ENCODE assay signal across 16 cellular contexts in genomic region chr9:35937227-35937626, GRCh38. TPM values are rescaled to one million over a fixed set of nuclear protein-coding genes. Genes with fewer than 3 reads are reported as not detected.
DNase-seq lines count a peak whose midpoint lies in the region; ATAC-seq, FAIRE-seq and TF ChIP-seq lines count a peak whose summit lies in the region.
"Had no signal": no experiment of that assay in that cellular context is flagged by ENCODE, and none has a peak within 500 bp of the region (broad histone marks: within the 10 kb centered on the region; RNA-seq: fewer than 3 reads in every experiment).

No MANE protein-coding gene starts in this region.

- POLR2A ChIA-PET in CD4-positive, alpha-beta T cell (lab: Charles Lee) = interaction anchor here (1.4 kb wide), 1 partner anchor 26 kb away, joined by 9 read pairs; no protein-coding TSS in a partner anchor

- DNase-seq in CD4-positive, alpha-beta T cell = no peak
- peak; percentile 32 for DNase-seq in NAMALWA (ENCODE audit: low spot score)
- peak; percentile 60 for DNase-seq in astrocyte (ENCODE audit: low read depth)
- no peak for DNase-seq in osteocyte (ENCODE audit: extremely low spot score, unreplicated experiment)
- DNase-seq in SW 1271 (lab: John Stamatoyannopoulos, UW) = no peak
- no peak for DNase-seq in sciatic nerve (ENCODE audit: low spot score)
- no peak for DNase-seq in NCI-H2081 (lab: John Stamatoyannopoulos, UW)
- DNase-seq: activated CD4-positive, CD25-positive, alpha-beta regulatory T cell treated with anti-CD3 and anti-CD28 coated beads, Interleukin-2, amount 50 U/mL, for 72 hours; activated CD8-positive, alpha-beta memory T cell treated with anti-CD3 and anti-CD28 coated beads, Interleukin-2, amount 50 U/mL, for 4 hours; ovary; small intestine had no signal

- no peaks in the 10 kb centered on the region for H3K27me3 ChIP-seq in CD4-positive, alpha-beta T cell (ENCODE audit: control insufficient read depth, insufficient read depth, low read length)
- H3K27me3 ChIP-seq in astrocyte (ENCODE audit: insufficient read depth, low read length) = no peaks in the 10 kb centered on the region
- H3K27me3 ChIP-seq: MG63, ovary had no signal

- FAIRE-seq in astrocyte (lab: Jason Lieb, UNC) = peak; percentile 45
- FAIRE-seq: HTR-8/SVneo, small intestine had no signal

- no peaks in the 10 kb centered on the region for H3K79me2 ChIP-seq in astrocyte (ENCODE audit: insufficient read depth, low read length)

- H3K4me3 ChIP-seq in astrocyte (ENCODE audit: insufficient read depth, low read depth, low read length) = no peak overlapping the region
- H3K4me3 ChIP-seq: MG63, ovary had no signal

- H3K4me1 Mint-ChIP-seq in CD4-positive, alpha-beta T cell (ENCODE audit: low read depth) = peaks cover 77% of the 10 kb centered on the region
- H3K4me1 Mint-ChIP-seq in astrocyte (ENCODE audit: low read depth, unreplicated experiment) (peaks cover 26% of the 10 kb centered on the region), osteocyte (ENCODE audit: unreplicated experiment) (peaks cover 54% of the 10 kb centered on the region)

- no peaks in the 10 kb centered on the region for H4K20me1 ChIP-seq in astrocyte (ENCODE audit: insufficient read depth, low read length)

- H3K9me3 Mint-ChIP-seq in CD4-positive, alpha-beta T cell = peaks cover 2% of the 10 kb centered on the region
- H3K9me3 Mint-ChIP-seq in astrocyte (ENCODE audit: unreplicated experiment) (no peaks in the 10 kb centered on the region), osteocyte (ENCODE audit: unreplicated experiment) (peaks cover 8% of the 10 kb centered on the region)
- H3K9me3 Mint-ChIP-seq: stimulated activated effector memory CD8-positive, alpha-beta T cell treated with anti-CD3 and anti-CD28 coated beads, Interleukin-12 subunit alpha, Interleukin-12 subunit beta, amount 100 ng/mL, for 72 hours had no signal

- no peak overlapping the region for H3K4me3 Mint-ChIP-seq in CD4-positive, alpha-beta T cell
- H3K4me3 Mint-ChIP-seq in astrocyte (ENCODE audit: unreplicated experiment) = no peak overlapping the region
- no peak overlapping the region for H3K4me3 Mint-ChIP-seq in osteocyte (ENCODE audit: unreplicated experiment)
- H3K4me3 Mint-ChIP-seq: stimulated activated effector memory CD8-positive, alpha-beta T cell treated with anti-CD3 and anti-CD28 coated beads, Interleukin-12 subunit alpha, Interleukin-12 subunit beta, amount 100 ng/mL, for 72 hours had no signal

- no peaks in the 10 kb centered on the region for H3K27me3 Mint-ChIP-seq in CD4-positive, alpha-beta T cell
- H3K27me3 Mint-ChIP-seq in astrocyte (ENCODE audit: low read depth, unreplicated experiment) (no peaks in the 10 kb centered on the region), osteocyte (ENCODE audit: unreplicated experiment) (no peaks in the 10 kb centered on the region)

- no peaks in the 10 kb centered on the region for H3K36me3 Mint-ChIP-seq in CD4-positive, alpha-beta T cell (ENCODE audit: low read depth)
- H3K36me3 Mint-ChIP-seq in astrocyte (ENCODE audit: low read depth, unreplicated experiment) (no peaks in the 10 kb centered on the region), osteocyte (ENCODE audit: unreplicated experiment) (no peaks in the 10 kb centered on the region)
- H3K36me3 Mint-ChIP-seq: stimulated activated effector memory CD8-positive, alpha-beta T cell treated with anti-CD3 and anti-CD28 coated beads, Interleukin-12 subunit alpha, Interleukin-12 subunit beta, amount 100 ng/mL, for 72 hours had no signal

- H3K9me3 ChIP-seq in CD4-positive, alpha-beta T cell (ENCODE audit: control insufficient read depth, low read length) = no peaks in the 10 kb centered on the region
- H3K9me3 ChIP-seq in astrocyte (ENCODE audit: insufficient read depth, low read depth, low read length) = no peaks in the 10 kb centered on the region
- H3K9me3 ChIP-seq: ovary had no signal

- no peak overlapping the region for H2AFZ ChIP-seq in astrocyte (ENCODE audit: low read depth, low read length)

- peak overlapping the region; percentile 78 for H3K27ac Mint-ChIP-seq in CD4-positive, alpha-beta T cell
- no peak overlapping the region for H3K27ac Mint-ChIP-seq in astrocyte (ENCODE audit: unreplicated experiment)
- peak overlapping the region; percentile 89 for H3K27ac Mint-ChIP-seq in osteocyte (ENCODE audit: unreplicated experiment)
- H3K27ac Mint-ChIP-seq: stimulated activated effector memory CD8-positive, alpha-beta T cell treated with anti-CD3 and anti-CD28 coated beads, Interleukin-12 subunit alpha, Interleukin-12 subunit beta, amount 100 ng/mL, for 72 hours had no signal

- CTCF ChIA-PET in CD4-positive, alpha-beta T cell (lab: Charles Lee) = interaction anchor here (1.6 kb wide), 1 partner anchor 18 kb away, joined by 3 read pairs; no protein-coding TSS in a partner anchor

- intact Hi-C loops in CD4-positive, alpha-beta T cell (cut with DNase I, micrococcal nuclease) = no loop called here
- intact Hi-C loops in sciatic nerve (cut with DNase I) = no loop called here

- H3K4me1 ChIP-seq in astrocyte (ENCODE audit: insufficient read depth, low read length) = peaks cover 22% of the 10 kb centered on the region

- no peaks in the 10 kb centered on the region for H3K36me3 ChIP-seq in astrocyte (ENCODE audit: insufficient read depth, low read length)
- H3K36me3 ChIP-seq: ovary had no signal

- no peak overlapping the region for H3K9ac ChIP-seq in astrocyte (ENCODE audit: low read length)

- no peak overlapping the region for H3K27ac ChIP-seq in CD4-positive, alpha-beta T cell (ENCODE audit: low read depth, low read length)
- peak overlapping the region; percentile 80 for H3K27ac ChIP-seq in astrocyte (ENCODE audit: low read depth, low read length)
- H3K27ac ChIP-seq: ovary had no signal

- TF ChIP-seq CTCF in CD4-positive, alpha-beta T cell (IDR thresholded peaks at IDR 0.05) = no peak
- TF ChIP-seq CTCF in astrocyte (IDR thresholded peaks at IDR 0.05; ENCODE audit: insufficient read depth, low read depth, low read length) (no peak), osteocyte (IDR thresholded peaks at IDR 0.05) (no peak)

- peak overlapping the region; percentile 9 for H3K4me2 ChIP-seq in astrocyte (ENCODE audit: low read length)

- no peak for ATAC-seq in CD4-positive, alpha-beta T cell (ENCODE audit: poor library complexity)
- no peak for ATAC-seq in sciatic nerve
- ATAC-seq in GM18861 (IDR thresholded peaks at IDR 0.05; ENCODE audit: unreplicated experiment) = no peak
- ATAC-seq: stimulated activated effector memory CD8-positive, alpha-beta T cell treated with anti-CD3 and anti-CD28 coated beads, Interleukin-12 subunit alpha, Interleukin-12 subunit beta, amount 100 ng/mL, for 72 hours had no signal

RNA-seq across cellular contexts. Expression of gene OR2S2, which starts 20.7 kb away (rescaled TPM):
- total RNA-seq in CD4-positive, alpha-beta T cell = not detected
- total RNA-seq in astrocyte (not detected in 2 replicates), osteocyte (not detected in 2 replicates), sciatic nerve (not detected)
- total RNA-seq: ovary, urinary bladder had no signal

RNA-seq across cellular contexts. Expression of gene SPAAR, which starts 27.9 kb away (rescaled TPM):
- total RNA-seq in CD4-positive, alpha-beta T cell = not detected
- 0.17 and 0.18 TPM in 2 replicates for total RNA-seq in astrocyte
- total RNA-seq in osteocyte = 0.56 TPM in 1 of 2 replicates, not detected in the other
- total RNA-seq in sciatic nerve = 5.8 TPM
- total RNA-seq: urinary bladder had no signal

RNA-seq across cellular contexts. Expression of gene HRCT1, which starts 31.2 kb away (rescaled TPM):
- total RNA-seq in CD4-positive, alpha-beta T cell = not detected
- total RNA-seq in astrocyte (0.39 and 0.62 TPM in 2 replicates), osteocyte (3.0 and 3.7 TPM in 2 replicates), sciatic nerve (4.5 TPM)

Comparison
In these comparisons a context has a peak if more than half of its experiments do, and no peak if none do; other contexts are left out.
1. DNase-seq: peak in NAMALWA (single experiment) and astrocyte (single experiment); none in CD4-positive, alpha-beta T cell (0 of 10), osteocyte (single experiment), SW 1271 (0 of 2), sciatic nerve (single experiment) and NCI-H2081 (0 of 2).